15 cellular contexts compared by ENCODE assay signal in genomic region chr6:159075506-159076100, GRCh38. TPM values are rescaled to one million over a fixed set of nuclear protein-coding genes. Genes with fewer than 3 reads are reported as not detected.
DNase-seq lines count a peak whose midpoint lies in the region; ATAC-seq, FAIRE-seq and TF ChIP-seq lines count a peak whose summit lies in the region.
"Had no signal": no experiment of that assay in that cellular context is flagged by ENCODE, and none has a peak within 500 bp of the region (broad histone marks: within the 10 kb centered on the region; RNA-seq: fewer than 3 reads in every experiment).

No MANE protein-coding gene starts in this region.

- H4K20me1 ChIP-seq in K562 (replicated peaks; ENCODE audit: control insufficient read depth, insufficient read depth, low read length), result no peaks in the 10 kb centered on the region
- H4K20me1 ChIP-seq in osteoblast (ENCODE audit: insufficient read depth, low read length), result no peaks in the 10 kb centered on the region

- H3K79me2 ChIP-seq in K562 (ENCODE audit: control insufficient read depth, insufficient read depth, low read length) (no peaks in the 10 kb centered on the region), osteoblast (ENCODE audit: insufficient read depth, low read length) (no peaks in the 10 kb centered on the region)

- no peak overlapping the region for H3K4me2 ChIP-seq in K562 (ENCODE audit: insufficient read depth, low read length)
- H3K4me2 ChIP-seq in osteoblast (ENCODE audit: insufficient read depth, low read length), result no peak overlapping the region

- CTCF ChIA-PET in K562 (lab: Yijun Ruan, JAX; ENCODE audit: low intra/inter-chr PET ratio), result no interaction called here

- ATAC-seq in K562 (no peak), GM18502 (IDR thresholded peaks at IDR 0.05; ENCODE audit: poor library complexity, unreplicated experiment) (no peak)
- ATAC-seq: esophagus mucosa, GM12878, heart right ventricle had no signal

- POLR2A ChIA-PET in K562 (lab: Yijun Ruan, JAX), result no interaction called here

- no peaks in the 10 kb centered on the region for H3K36me3 ChIP-seq in K562 (ENCODE audit: control insufficient read depth, insufficient read depth, low read length)
- no peaks in the 10 kb centered on the region for H3K36me3 ChIP-seq in osteoblast (ENCODE audit: insufficient read depth, low read length)
- H3K36me3 ChIP-seq: heart right ventricle had no signal

- peaks cover 26 to 34% of the 10 kb centered on the region in 2 experiments for H3K27me3 ChIP-seq in K562 (ENCODE audit: control insufficient read depth in 2 of 2, insufficient read depth in 2 of 2, low read length in 2 of 2)
- peaks cover 16% of the 10 kb centered on the region for H3K27me3 ChIP-seq in osteoblast (ENCODE audit: insufficient read depth, low read length)

- H3K9me3 ChIP-seq in K562 (replicated peaks; ENCODE audit: control insufficient read depth, insufficient read depth, low read depth, low read length) (no peaks in the 10 kb centered on the region), osteoblast (ENCODE audit: low read depth, low read length) (no peaks in the 10 kb centered on the region)
- H3K9me3 ChIP-seq: heart right ventricle had no signal

- no peak overlapping the region for H3K4me3 ChIP-seq in K562
- H3K4me3 ChIP-seq in osteoblast (ENCODE audit: insufficient read depth, low read length), result no peak overlapping the region
- H3K4me3 ChIP-seq: GM12878, heart right ventricle had no signal

- H3K27ac ChIP-seq in K562 (ENCODE audit: extremely low read depth, low read depth, low read length) (no peak overlapping the region), osteoblast (ENCODE audit: low read depth, low read length) (no peak overlapping the region)
- H3K27ac ChIP-seq: heart right ventricle had no signal

- intact Hi-C loops in K562 (cut with micrococcal nuclease), result no loop called here

- in situ Hi-C loops in K562 (cut with MboI), result no loop called here

- TF ChIP-seq CTCF in K562 (IDR thresholded peaks at IDR 0.05 in 2 of 3, conservative IDR thresholded peaks at IDR 0.05 in 1 of 3; ENCODE audit: insufficient read depth in 2 of 3, low read depth in 1 of 3, low read length in 3 of 3) (0 out of 6 replicates have a peak, but pooled peaks of 1 of the 3 experiments have one; percentile 2), osteoblast (IDR thresholded peaks at IDR 0.05; ENCODE audit: extremely low read depth, low read depth, low read length) (no peak)

- H3K9ac ChIP-seq in K562 (ENCODE audit: insufficient read depth in 1 of 2, low read depth in 2 of 2, low read length in 2 of 2), result no peak overlapping the region

- no peak overlapping the region for H2AFZ ChIP-seq in K562 (ENCODE audit: low read depth, low read length)
- peak overlapping the region; percentile 22 for H2AFZ ChIP-seq in osteoblast (ENCODE audit: low read length)

- DNase-seq in DMS 273 (lab: John Stamatoyannopoulos, UW; ENCODE audit: unreplicated experiment) (peak; percentile 76), NCI-H69 (lab: John Stamatoyannopoulos, UW) (peak; percentile 23), K562 (ENCODE audit: extremely low read depth in 1 of 4, low spot score in 3 of 4) (no peak), osteoblast (ENCODE audit: insufficient read length, low spot score, missing footprints) (no peak), NCI-H2196 treated with DMSO at 0.1 percent for 48 hours (lab: John Stamatoyannopoulos, UW; ENCODE audit: unreplicated experiment) (no peak), NCI-H146 (lab: John Stamatoyannopoulos, UW) (no peak)
- DNase-seq: activated naive CD4-positive, alpha-beta T cell treated with anti-CD3 and anti-CD28 coated beads, Interleukin-2, amount 10 ng/mL, durations not matched to agents 7 days and 5 days; EL; NCI-H2227 treated with DMSO at 0.1 percent for 48 hours; stimulated activated CD4-positive, alpha-beta T cell treated with anti-CD3 and anti-CD28 coated beads, Interleukin-12 subunit alpha, Interleukin-12 subunit beta, amount 100 ng/mL, for 4 hours had no signal

- 4% methylated on average over 12 of the region's 12 CpGs for WGBS in K562 (ENCODE audit: insufficient coverage, low coverage, missing lambda C conversion rate)

- FAIRE-seq in K562 (lab: Jason Lieb, UNC), result no peak
- FAIRE-seq: GM12878 had no signal

- no TSS peak for BruUV-seq in K562 (replicated peaks; lab: Mats Ljungman, UMichigan)

- TF ChIP-seq RAD21 in K562 (CRISPR knock-in tag; conservative IDR thresholded peaks at IDR 0.05 in 1 of 2, IDR thresholded peaks at IDR 0.05 in 1 of 2), result no peak

- TF ChIP-seq POLR2A in K562 (conservative IDR thresholded peaks at IDR 0.05), result no peak

- H3K9me1 ChIP-seq in K562 (ENCODE audit: control insufficient read depth, insufficient read depth, low read length), result no peaks in the 10 kb centered on the region

- H3K4me1 ChIP-seq in K562 (replicated peaks in 1 of 2; ENCODE audit: control insufficient read depth in 2 of 2, insufficient read depth in 2 of 2, low read length in 2 of 2) (no peaks in the 10 kb centered on the region), osteoblast (ENCODE audit: insufficient read depth, low read length) (no peaks in the 10 kb centered on the region)

- no peak for TF ChIP-seq EP300 in K562 (IDR thresholded peaks at IDR 0.05; ENCODE audit: low read length)

TF ChIP-seq in K562, 482 proteins besides CTCF, POLR2A, EP300 and RAD21:
- no peak for TF ChIP-seq MLX (CRISPR knock-in tag; conservative IDR thresholded peaks at IDR 0.05)
- TF ChIP-seq NFIC (IDR thresholded peaks at IDR 0.05), result peak; percentile 25; the same call in 1 of the 2 replicates

RNA-seq across cellular contexts. Expression of gene TAGAP, which starts 30.8 kb away (rescaled TPM):
- total RNA-seq in K562 (2011; cell fraction: chromatin; rRNA removed; ENCODE audit: low replicate concordance), result not detected in 2 replicates
- total RNA-seq in K562 (2011; cell fraction: nucleolus; rRNA removed), result not detected in 2 replicates
- total RNA-seq in K562 (2011; cell fraction: nucleoplasm; rRNA removed), result not detected in 2 replicates
- total RNA-seq in K562 (2014; rRNA removed), result not detected in 2 replicates
- total RNA-seq in K562 (2014; rRNA removed; fragmentation: Illumina TruSeq; extraction: Trizol), result not detected in 2 replicates
- not detected in 2 replicates for total RNA-seq in K562 (2015; rRNA removed; fragmentation: Illumina TruSeq; extraction: Trizol)
- 0.07 and 0.27 TPM in 2 replicates for total RNA-seq in K562 (2021)
- not detected in 2 replicates for polyA plus RNA-seq in K562 (2011; rRNA removed)
- not detected in 2 replicates for polyA plus RNA-seq in K562 (2011; cell fraction: cytosol; rRNA removed)
- not detected in 2 replicates for polyA plus RNA-seq in K562 (2011; cell fraction: nucleus; rRNA removed)
- polyA plus RNA-seq in K562 (2012), result not detected in 2 replicates
- not detected in 2 replicates for polyA plus RNA-seq in K562 (2014; fragmentation: Illumina TruSeq; extraction: Trizol)
- not detected for polyA plus RNA-seq in K562 (2014; fragmentation: Nextera tagmentation; extraction: Ambion mirVana)
- not detected in 2 replicates for polyA plus RNA-seq in K562 (2014; rRNA removed)
- not detected in 2 replicates for polyA minus RNA-seq in K562 (2011; rRNA and poly(A)+ RNA removed)
- polyA minus RNA-seq in K562 (2011; cell fraction: cytosol; rRNA and poly(A)+ RNA removed), result not detected in 2 replicates
- polyA minus RNA-seq in K562 (2011; cell fraction: nucleus; rRNA and poly(A)+ RNA removed), result not detected in 2 replicates
- not detected in 2 replicates for total RNA-seq in osteoblast
- total RNA-seq: HT1080 had no signal

Comparison
In these comparisons a context has a peak if more than half of its experiments do, and no peak if none do; other contexts are left out.
1. DNase-seq: peak in DMS 273 (single experiment) and NCI-H69 (single experiment); none in K562 (0 of 4), osteoblast (single experiment), NCI-H2196 treated with DMSO at 0.1 percent for 48 hours (single experiment) and NCI-H146 (single experiment).